In the genomic region with DNA sequence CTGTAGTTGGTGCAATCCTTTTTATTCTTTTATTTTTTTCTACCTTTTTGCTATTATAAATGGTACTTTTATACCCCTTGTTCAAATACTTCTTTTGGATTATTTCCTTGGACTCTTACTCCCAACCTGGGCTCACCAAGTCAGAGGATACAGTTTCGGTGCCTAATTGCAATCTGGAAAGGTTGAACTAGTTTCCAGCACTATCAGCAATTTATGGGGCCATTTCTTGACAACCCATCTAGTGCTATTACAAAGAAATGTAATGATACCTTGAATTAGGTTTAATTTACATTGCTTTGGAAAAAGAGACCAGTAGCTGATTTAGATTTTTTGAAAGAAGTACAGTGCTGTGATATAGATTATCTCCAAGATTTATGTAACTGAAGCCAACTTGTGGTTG, we compare ENCODE assay signal across 20 cellular contexts. TPM values are rescaled to one million over a fixed set of nuclear protein-coding genes. Genes with fewer than 3 reads are reported as not detected.
DNase-seq lines count a peak whose midpoint lies in the region; ATAC-seq and TF ChIP-seq lines count a peak whose summit lies in the region.
"Had no signal": no experiment of that assay in that cellular context is flagged by ENCODE, and none has a peak within 500 bp of the region (broad histone marks: within the 10 kb centered on the region; RNA-seq: fewer than 3 reads in every experiment).

No MANE protein-coding gene starts in this region.

- H3K4me3 ChIP-seq in mammary epithelial cell (replicated peaks in 1 of 3; ENCODE audit: insufficient read depth in 1 of 3, low read depth in 2 of 3, low read length in 3 of 3) (no peak overlapping the region), IMR-90 (ENCODE audit: insufficient read depth, low read depth, low read length) (no peak overlapping the region)
- H3K4me3 ChIP-seq: SJSA1 had no signal

- H2BK120ac ChIP-seq in IMR-90 (ENCODE audit: low read depth, low read length) = no peak overlapping the region

- in situ Hi-C loops in mammary epithelial cell (cut with MboI; ENCODE audit: low sequenced_read_pairs in 2 of 2) = no loop called here
- in situ Hi-C loops in IMR-90 (cut with MboI; ENCODE audit: low sequenced_read_pairs) = loop anchor here (10.0 kb wide), 1 partner anchor 116 kb away; no protein-coding TSS in a partner anchor

- H3K36me3 ChIP-seq in mammary epithelial cell (ENCODE audit: insufficient read depth, low read length) = no peaks in the 10 kb centered on the region
- H3K36me3 ChIP-seq in IMR-90 (ENCODE audit: control insufficient read depth, insufficient read depth, low read length) = no peaks in the 10 kb centered on the region

- H3K36me3 Mint-ChIP-seq in MCF 10A (ENCODE audit: insufficient read depth, unreplicated experiment) (peaks cover 6% of the 10 kb centered on the region), brain (peaks cover 26% of the 10 kb centered on the region)
- peaks cover 34% of the 10 kb centered on the region for H3K36me3 Mint-ChIP-seq in stimulated activated effector memory CD8-positive, alpha-beta T cell treated with anti-CD3 and anti-CD28 coated beads, Interleukin-12 subunit alpha, Interleukin-12 subunit beta, amount 100 ng/mL, for 72 hours

- no peak overlapping the region for H2BK15ac ChIP-seq in IMR-90 (ENCODE audit: low read depth, low read length)

- H3K4me2 ChIP-seq in mammary epithelial cell (ENCODE audit: insufficient read depth, low read depth, low read length) (no peak overlapping the region), IMR-90 (ENCODE audit: low read depth, low read length) (no peak overlapping the region)
- H3K4me2 ChIP-seq: KMS-11 had no signal

- no peak overlapping the region for H3K4ac ChIP-seq in IMR-90 (ENCODE audit: low read depth, low read length)

- intact Hi-C loops in MCF 10A (cut with micrococcal nuclease) = loop anchor here (5.0 kb wide), 1 partner anchor 109 kb away; no protein-coding TSS in a partner anchor
- intact Hi-C loops in mammary epithelial cell (cut with micrococcal nuclease) = no loop called here
- intact Hi-C loops in IMR-90 (cut with micrococcal nuclease) = loop anchor here (2.0 kb wide), 1 partner anchor 122 kb away; no protein-coding TSS in a partner anchor

- H3K27ac ChIP-seq in mammary epithelial cell (ENCODE audit: insufficient read depth, low read depth, low read length) (no peak overlapping the region), IMR-90 (ENCODE audit: insufficient read depth, low read length) (no peak overlapping the region)
- H3K27ac ChIP-seq: C4-2B, HL-60, KMS-11, SJSA1 had no signal

- no peak overlapping the region for H3K4me3 Mint-ChIP-seq in MCF 10A (ENCODE audit: unreplicated experiment)
- H3K4me3 Mint-ChIP-seq in brain = peak overlapping the region in 3 of 5 experiments; percentile 45 to 54 (median 49)
- no peak overlapping the region for H3K4me3 Mint-ChIP-seq in stimulated activated effector memory CD8-positive, alpha-beta T cell treated with anti-CD3 and anti-CD28 coated beads, Interleukin-12 subunit alpha, Interleukin-12 subunit beta, amount 100 ng/mL, for 72 hours

- BruUV-seq in MCF 10A (replicated peaks; lab: Mats Ljungman, UMichigan) (no TSS peak), mammary epithelial cell (replicated peaks; lab: Mats Ljungman, UMichigan) (no TSS peak), IMR-90 (replicated peaks; lab: Mats Ljungman, UMichigan) (no TSS peak)

- H3K9ac ChIP-seq in mammary epithelial cell (ENCODE audit: insufficient read depth, low read length) = no peak overlapping the region
- H3K9ac ChIP-seq in IMR-90 (ENCODE audit: low read depth, low read length) = no peak overlapping the region
- H3K9ac ChIP-seq: KMS-11 had no signal

- H3K9me3 ChIP-seq in mammary epithelial cell (replicated peaks; ENCODE audit: insufficient read depth, low read length) (no peaks in the 10 kb centered on the region), IMR-90 (ENCODE audit: control insufficient read depth, insufficient read depth, low read length) (no peaks in the 10 kb centered on the region)
- H3K9me3 ChIP-seq: SJSA1 had no signal

- no peak overlapping the region for H2AK5ac ChIP-seq in IMR-90 (ENCODE audit: low read depth, low read length)

- dilution Hi-C loops in mammary epithelial cell (cut with HindIII; ENCODE audit: low sequenced_read_pairs) (loop anchor here (5.0 kb wide), 1 partner anchor 64 kb away; no protein-coding TSS in a partner anchor), IMR-90 (cut with HindIII; ENCODE audit: low sequenced_read_pairs, unreplicated experiment) (no loop called here)

- no peak overlapping the region for H3K18ac ChIP-seq in IMR-90 (ENCODE audit: low read depth, low read length)

- H3K79me2 ChIP-seq in mammary epithelial cell (ENCODE audit: insufficient read depth, low read length) = peaks cover 87% of the 10 kb centered on the region

- H3K27me3 ChIP-seq in mammary epithelial cell (ENCODE audit: insufficient read depth, low read length) = no peaks in the 10 kb centered on the region
- H3K27me3 ChIP-seq in IMR-90 (ENCODE audit: control insufficient read depth, insufficient read depth, low read length) = no peaks in the 10 kb centered on the region
- H3K27me3 ChIP-seq: SJSA1 had no signal

- H3K4me1 ChIP-seq in mammary epithelial cell (ENCODE audit: insufficient read depth, low read length) (peaks cover 5% of the 10 kb centered on the region), IMR-90 (ENCODE audit: control insufficient read depth, insufficient read depth, low read length) (peaks cover 7% of the 10 kb centered on the region; the same call in 1 of the 2 replicates)

- no peak overlapping the region for H3K56ac ChIP-seq in IMR-90 (ENCODE audit: extremely low read depth, insufficient read depth, low read length)

- TF ChIP-seq CTCF in MCF 10A (IDR thresholded peaks at IDR 0.05; ENCODE audit: unreplicated experiment) = no peak
- TF ChIP-seq CTCF in mammary epithelial cell (conservative IDR thresholded peaks at IDR 0.05 in 1 of 2, IDR thresholded peaks at IDR 0.05 in 1 of 2; ENCODE audit: extremely low read depth in 1 of 2, insufficient read depth in 1 of 2, low read depth in 1 of 2, low read length in 2 of 2) = no peak
- no peak for TF ChIP-seq CTCF in IMR-90 (conservative IDR thresholded peaks at IDR 0.05; ENCODE audit: low read depth, low read length)
- TF ChIP-seq CTCF in brain (conservative IDR thresholded peaks at IDR 0.05) = no peak

- ATAC-seq in IMR-90 (ENCODE audit: low read depth) (no peak), HG02938 (IDR thresholded peaks at IDR 0.05; ENCODE audit: unreplicated experiment) (no peak), GM18505 (IDR thresholded peaks at IDR 0.05; ENCODE audit: unreplicated experiment) (no peak), HG03432 (IDR thresholded peaks at IDR 0.05; ENCODE audit: unreplicated experiment) (no peak)
- no peak for ATAC-seq in stimulated activated effector memory CD8-positive, alpha-beta T cell treated with anti-CD3 and anti-CD28 coated beads, Interleukin-12 subunit alpha, Interleukin-12 subunit beta, amount 100 ng/mL, for 72 hours
- ATAC-seq: Panc1 had no signal

- no peaks in the 10 kb centered on the region for H3K27me3 Mint-ChIP-seq in MCF 10A (ENCODE audit: insufficient read depth, unreplicated experiment)
- peaks cover 3% of the 10 kb centered on the region for H3K27me3 Mint-ChIP-seq in brain

- H4K8ac ChIP-seq in IMR-90 (ENCODE audit: low read depth in 2 of 2, low read length in 2 of 2) = no peak overlapping the region

- no peak overlapping the region for H2BK20ac ChIP-seq in IMR-90 (ENCODE audit: low read depth, low read length)

- CTCF ChIA-PET in MCF 10A (lab: Yijun Ruan, JAX) (interaction anchor here (0.6 to 1.2 kb wide), 3 partner anchors 8 to 503 kb away, joined by 3 read pairs; no protein-coding TSS in a partner anchor), mammary epithelial cell (lab: Charles Lee; ENCODE audit: low non-redundant PET) (no interaction called here), IMR-90 (lab: Yijun Ruan, JAX) (interaction anchor here (0.6 kb wide), 1 partner anchor 274 kb away, joined by 3 read pairs; no protein-coding TSS in a partner anchor)

- no peak overlapping the region for H4K91ac ChIP-seq in IMR-90 (ENCODE audit: insufficient read depth, low read depth, low read length)

- peaks cover 29% of the 10 kb centered on the region for H3K4me1 Mint-ChIP-seq in MCF 10A (ENCODE audit: insufficient read depth, unreplicated experiment)
- H3K4me1 Mint-ChIP-seq in brain = peaks cover 54% of the 10 kb centered on the region
- peaks cover 56% of the 10 kb centered on the region for H3K4me1 Mint-ChIP-seq in stimulated activated effector memory CD8-positive, alpha-beta T cell treated with anti-CD3 and anti-CD28 coated beads, Interleukin-12 subunit alpha, Interleukin-12 subunit beta, amount 100 ng/mL, for 72 hours

- H4K5ac ChIP-seq in IMR-90 (ENCODE audit: low read depth, low read length) = no peak overlapping the region

- H3K9me1 ChIP-seq in IMR-90 (ENCODE audit: insufficient read depth, low read length) = peaks cover 16% of the 10 kb centered on the region

- no peak overlapping the region for H3K23ac ChIP-seq in IMR-90 (ENCODE audit: low read depth, low read length)

- DNase-seq in MCF 10A (ENCODE audit: unreplicated experiment) (no peak), mammary epithelial cell (no peak), IMR-90 (no peak)
- DNase-seq in stimulated activated effector memory CD8-positive, alpha-beta T cell treated with anti-CD3 and anti-CD28 coated beads, Interleukin-12 subunit alpha, Interleukin-12 subunit beta, amount 100 ng/mL, for 72 hours (ENCODE audit: low spot score in 2 of 2) = no peak
- DNase-seq: H7; NCI-H1417; NCI-H2029; NCI-H226; NCI-H510A treated with DMSO at 0.1 percent for 48 hours; NCI-H748 treated with DMSO at 0.1 percent for 48 hours; NK-92 treated with Interleukin-12 subunit alpha and Interleukin-12 subunit beta, amount 100 ng/mL, for 24 hours had no signal

- no peak overlapping the region for H2AK9ac ChIP-seq in IMR-90 (replicated peaks; ENCODE audit: low read depth, low read length, poor library complexity)

- no peaks in the 10 kb centered on the region for H3K9me3 Mint-ChIP-seq in MCF 10A (ENCODE audit: unreplicated experiment)
- H3K9me3 Mint-ChIP-seq in brain = no peaks in the 10 kb centered on the region
- no peaks in the 10 kb centered on the region for H3K9me3 Mint-ChIP-seq in stimulated activated effector memory CD8-positive, alpha-beta T cell treated with anti-CD3 and anti-CD28 coated beads, Interleukin-12 subunit alpha, Interleukin-12 subunit beta, amount 100 ng/mL, for 72 hours

- POLR2A ChIA-PET in MCF 10A (lab: Yijun Ruan, JAX) (interaction anchor here (0.9 to 2.5 kb wide), 3 partner anchors 10 to 226 kb away, joined by 3 to 15 read pairs (median 4); partner anchors contain the start of genes NOP56, PCED1A and VPS16), IMR-90 (lab: Charles Lee; ENCODE audit: unreplicated experiment) (interaction anchor here (0.5 kb wide), 1 partner anchor 158 kb away, joined by 3 read pairs; no protein-coding TSS in a partner anchor)

- TF ChIP-seq POLR2A in IMR-90 (IDR thresholded peaks at IDR 0.05; ENCODE audit: low read depth, low read length) (no peak), GM18505 (IDR thresholded peaks at IDR 0.05; ENCODE audit: borderline replicate concordance, extremely low read depth, insufficient read depth, insufficient read length) (no peak)

- no peak overlapping the region for H2BK5ac ChIP-seq in IMR-90 (ENCODE audit: low read depth, low read length, poor library complexity, severe bottlenecking)

- TF ChIP-seq RAD21 in IMR-90 (IDR thresholded peaks at IDR 0.05; ENCODE audit: low read length) = no peak

- H3K27ac Mint-ChIP-seq in MCF 10A (ENCODE audit: low read depth, unreplicated experiment) (peak overlapping the region; percentile 26), brain (peak overlapping the region in 4 of 5 experiments; percentile 65 to 83 (median 75))
- H3K27ac Mint-ChIP-seq in stimulated activated effector memory CD8-positive, alpha-beta T cell treated with anti-CD3 and anti-CD28 coated beads, Interleukin-12 subunit alpha, Interleukin-12 subunit beta, amount 100 ng/mL, for 72 hours = peak overlapping the region; percentile 20

- H3K79me1 ChIP-seq in IMR-90 (ENCODE audit: low read depth in 1 of 2, low read length in 2 of 2) = peaks cover 18 to 79% of the 10 kb centered on the region in 2 experiments

- WGBS in mammary epithelial cell (ENCODE audit: low coverage, missing lambda C conversion rate) = 100% methylated on average over 1 of the region's 1 CpG
- WGBS in IMR-90 (ENCODE audit: extremely low coverage in 2 of 2, insufficient read length in 1 of 2), 2 experiments = no CpG with 5 or more reads among the region's 1 CpG

- H4K20me1 ChIP-seq in mammary epithelial cell (ENCODE audit: insufficient read depth, low read length) = peaks cover 2% of the 10 kb centered on the region
- H4K20me1 ChIP-seq in IMR-90 (ENCODE audit: insufficient read depth, low read length) = peaks cover 41% of the 10 kb centered on the region

- H3K14ac ChIP-seq in IMR-90 (replicated peaks; ENCODE audit: low read depth, low read length) = no peak overlapping the region

- H2AFZ ChIP-seq in mammary epithelial cell (ENCODE audit: low read depth, low read length) (no peak overlapping the region), IMR-90 (replicated peaks; ENCODE audit: low read length, poor library complexity) (no peak overlapping the region)

RNA-seq across cellular contexts. Expression of gene PTPRA, which starts 5.2 kb away (rescaled TPM):
- 29.3 TPM in 2 replicates for total RNA-seq in MCF 10A (2022)
- 10 to 100 TPM; 37.5 to 39.2 TPM for total RNA-seq in mammary epithelial cell
- polyA plus RNA-seq in mammary epithelial cell = 45.2 TPM
- 42.6 TPM for polyA minus RNA-seq in mammary epithelial cell
- total RNA-seq in IMR-90 (2012; rRNA removed) = 44.4 and 50.0 TPM in 2 replicates
- 34.3 and 35.0 TPM in 2 replicates for polyA plus RNA-seq in IMR-90 (2012; rRNA removed)
- 23.7 and 26.0 TPM in 2 replicates for polyA plus RNA-seq in IMR-90 (2012; cell fraction: cytosol; rRNA removed)
- 27.8 and 64.5 TPM in 2 replicates for polyA plus RNA-seq in IMR-90 (2012; cell fraction: nucleus; rRNA removed; ENCODE audit: low replicate concordance)
- polyA plus RNA-seq in brain (ENCODE audit: insufficient read depth, low read depth, low replicate concordance) = 101 TPM

RNA-seq across cellular contexts. Expression of gene VPS16, which starts 38.0 kb away (rescaled TPM):
- total RNA-seq in MCF 10A (2022) = 32.1 and 32.6 TPM in 2 replicates
- 10 to 100 TPM; 28.5 to 35.2 TPM for total RNA-seq in mammary epithelial cell
- polyA plus RNA-seq in mammary epithelial cell = 25.5 TPM
- 29.0 TPM for polyA minus RNA-seq in mammary epithelial cell
- 41.7 and 48.0 TPM in 2 replicates for total RNA-seq in IMR-90 (2012; rRNA removed)
- polyA plus RNA-seq in IMR-90 (2012; rRNA removed) = 37.6 and 38.7 TPM in 2 replicates
- 23.6 and 24.8 TPM in 2 replicates for polyA plus RNA-seq in IMR-90 (2012; cell fraction: cytosol; rRNA removed)
- polyA plus RNA-seq in IMR-90 (2012; cell fraction: nucleus; rRNA removed; ENCODE audit: low replicate concordance) = 201 and 203 TPM in 2 replicates
- polyA plus RNA-seq in brain (ENCODE audit: insufficient read depth, low read depth, low replicate concordance) = 38.4 TPM

RNA-seq across cellular contexts. Expression of gene PCED1A, which starts 38.1 kb away (rescaled TPM):
- total RNA-seq in MCF 10A (2022) (42.1 and 46.4 TPM in 2 replicates), mammary epithelial cell (10 to 100 TPM; 15.8 to 20.2 TPM), IMR-90 (2012; rRNA removed) (8.1 and 9.7 TPM in 2 replicates)
- polyA plus RNA-seq in mammary epithelial cell (12.5 TPM), IMR-90 (2012; rRNA removed) (33.4 and 37.0 TPM in 2 replicates), brain (ENCODE audit: insufficient read depth, low read depth, low replicate concordance) (34.9 TPM)
- polyA minus RNA-seq in mammary epithelial cell = 3.5 TPM
- polyA plus RNA-seq in IMR-90 (2012; cell fraction: cytosol; rRNA removed) = 17.0 and 26.1 TPM in 2 replicates
- 242 and 445 TPM in 2 replicates for polyA plus RNA-seq in IMR-90 (2012; cell fraction: nucleus; rRNA removed; ENCODE audit: low replicate concordance)

Comparison
In these comparisons a context has a peak if more than half of its experiments do, and no peak if none do; other contexts are left out.
1. H3K27ac Mint-ChIP-seq: peak in every context shown above with its lines; median percentile 75 in brain; 26 in MCF 10A; 20 in stimulated activated effector memory CD8-positive, alpha-beta T cell treated with anti-CD3 and anti-CD28 coated beads, Interleukin-12 subunit alpha, Interleukin-12 subunit beta, amount 100 ng/mL, for 72 hours.
2. H3K4me3 Mint-ChIP-seq: peak in brain (3 of 5); none in MCF 10A (single experiment) and stimulated activated effector memory CD8-positive, alpha-beta T cell treated with anti-CD3 and anti-CD28 coated beads, Interleukin-12 subunit alpha, Interleukin-12 subunit beta, amount 100 ng/mL, for 72 hours (single experiment).